In genomic region chr11:68008381-68009337, GRCh38 we compare ENCODE assay signal across 3 cellular contexts.
TF ChIP-seq lines count a peak whose summit lies in the region.

No MANE protein-coding gene starts in this region.

TF ChIP-seq in SK-N-SH, 30 proteins besides CTCF, POLR2A, EP300 and RAD21:
- TF ChIP-seq JUND (IDR thresholded peaks at IDR 0.05) (no peak), USF1 (IDR thresholded peaks at IDR 0.05; ENCODE audit: borderline replicate concordance, low read depth) (peak; percentile 58; the same call in 1 of the 2 replicates), USF2 (IDR thresholded peaks at IDR 0.05; ENCODE audit: borderline replicate concordance, low read depth, low read length) (peak; percentile 55; the same call in 1 of the 2 replicates), POLR2AphosphoS5 (IDR thresholded peaks at IDR 0.05; ENCODE audit: low read depth, low read length) (no peak)

TF ChIP-seq in SK-N-SH treated with all-trans-retinoic acid at 6 μM for 48 hours, 23 proteins besides CTCF, POLR2A, EP300 and RAD21:
- no peak for TF ChIP-seq ZNF565 (CRISPR knock-in tag; conservative IDR thresholded peaks at IDR 0.05; ENCODE audit: low read depth)

TF ChIP-seq in HepG2, 621 proteins besides CTCF, POLR2A, EP300 and RAD21 (continues in another document):
- no peak for TF ChIP-seq PLSCR1 (CRISPR knock-in tag; IDR thresholded peaks at IDR 0.05; ENCODE audit: borderline replicate concordance)
- no peak for TF ChIP-seq ZFP41 (CRISPR knock-in tag; IDR thresholded peaks at IDR 0.05; ENCODE audit: borderline replicate concordance)
- TF ChIP-seq GLI4 (CRISPR knock-in tag; IDR thresholded peaks at IDR 0.05; ENCODE audit: borderline replicate concordance) = no peak
- no peak for TF ChIP-seq HMGA1 (CRISPR knock-in tag; conservative IDR thresholded peaks at IDR 0.05)
- TF ChIP-seq ZNF501 (CRISPR knock-in tag; IDR thresholded peaks at IDR 0.05) = no peak
- TF ChIP-seq ZFP37 (CRISPR knock-in tag; IDR thresholded peaks at IDR 0.05; ENCODE audit: borderline replicate concordance) = no peak
- no peak for TF ChIP-seq KLF16 (CRISPR knock-in tag; IDR thresholded peaks at IDR 0.05)
- TF ChIP-seq BCL3 (CRISPR knock-in tag; IDR thresholded peaks at IDR 0.05) = no peak
- TF ChIP-seq SRY (CRISPR knock-in tag; IDR thresholded peaks at IDR 0.05) = no peak
- TF ChIP-seq ZNF512B (CRISPR knock-in tag; IDR thresholded peaks at IDR 0.05; ENCODE audit: borderline replicate concordance) = no peak
- no peak for TF ChIP-seq ZNF773 (CRISPR knock-in tag; IDR thresholded peaks at IDR 0.05; ENCODE audit: borderline replicate concordance)
- TF ChIP-seq HNRNPL (IDR thresholded peaks at IDR 0.05; ENCODE audit: low read depth, low read length) = peak; percentile 73; the same call in 1 of the 2 replicates
- TF ChIP-seq DNMT3B (CRISPR knock-in tag; conservative IDR thresholded peaks at IDR 0.05) = no peak
- no peak for TF ChIP-seq KLF11 (CRISPR knock-in tag; IDR thresholded peaks at IDR 0.05)
- no peak for TF ChIP-seq BCL6 (CRISPR knock-in tag; IDR thresholded peaks at IDR 0.05)
- TF ChIP-seq HNRNPH1 (optimal IDR thresholded peaks at IDR 0.05; ENCODE audit: low read depth, low read length) = no peak
- TF ChIP-seq PTBP1 (IDR thresholded peaks at IDR 0.05; ENCODE audit: low read depth, low read length, poor library complexity, severe bottlenecking) = no peak
- no peak for TF ChIP-seq IRF2 (CRISPR knock-in tag; IDR thresholded peaks at IDR 0.05)
- TF ChIP-seq FUBP1 (CRISPR knock-in tag; IDR thresholded peaks at IDR 0.05; ENCODE audit: borderline replicate concordance) = no peak
- no peak for TF ChIP-seq SNRNP70 (IDR thresholded peaks at IDR 0.05; ENCODE audit: low read depth, low read length)
- TF ChIP-seq KLF15 (CRISPR knock-in tag; IDR thresholded peaks at IDR 0.05; ENCODE audit: borderline replicate concordance) = no peak
- no peak for TF ChIP-seq TMF1 (CRISPR knock-in tag; IDR thresholded peaks at IDR 0.05; ENCODE audit: low read depth)
- no peak for TF ChIP-seq ATM (IDR thresholded peaks at IDR 0.05; ENCODE audit: borderline replicate concordance)
- no peak for TF ChIP-seq ZNF614 (CRISPR knock-in tag; IDR thresholded peaks at IDR 0.05; ENCODE audit: borderline replicate concordance)
- no peak for TF ChIP-seq ZNF354B (CRISPR knock-in tag; IDR thresholded peaks at IDR 0.05)
- TF ChIP-seq MED13 (CRISPR knock-in tag; IDR thresholded peaks at IDR 0.05) = no peak
- no peak for TF ChIP-seq NONO (IDR thresholded peaks at IDR 0.05)
- TF ChIP-seq NONO (CRISPR knock-in tag; conservative IDR thresholded peaks at IDR 0.05) = 0 out of 2 replicates have a peak, but pooled peaks have one; percentile 21
- no peak for TF ChIP-seq ZNF781 (CRISPR knock-in tag; IDR thresholded peaks at IDR 0.05; ENCODE audit: borderline replicate concordance, not compliant biosample characterization)
- 0 out of 2 replicates have a peak, but pooled peaks have one; percentile 10 for TF ChIP-seq DZIP1 (CRISPR knock-in tag; IDR thresholded peaks at IDR 0.05)
- TF ChIP-seq MAFF (IDR thresholded peaks at IDR 0.05; ENCODE audit: low read depth, low read length) = no peak
- TF ChIP-seq ZNF580 (CRISPR knock-in tag; IDR thresholded peaks at IDR 0.05; ENCODE audit: borderline replicate concordance, low read depth) = no peak
- no peak for TF ChIP-seq RFXAP (CRISPR knock-in tag; IDR thresholded peaks at IDR 0.05; ENCODE audit: borderline replicate concordance)
- TF ChIP-seq ZSCAN22 (CRISPR knock-in tag; IDR thresholded peaks at IDR 0.05) = no peak
- no peak for TF ChIP-seq ZNF572 (CRISPR knock-in tag; IDR thresholded peaks at IDR 0.05)
- no peak for TF ChIP-seq SUZ12 (IDR thresholded peaks at IDR 0.05; ENCODE audit: low read depth, low read length)
- TF ChIP-seq GTF2F1 (IDR thresholded peaks at IDR 0.05; ENCODE audit: low read length) = no peak
- TF ChIP-seq ZNF574 (CRISPR knock-in tag; IDR thresholded peaks at IDR 0.05) = no peak
- no peak for TF ChIP-seq TBX3 (IDR thresholded peaks at IDR 0.05; ENCODE audit: borderline replicate concordance)
- TF ChIP-seq NFE2L1 (CRISPR knock-in tag; IDR thresholded peaks at IDR 0.05; ENCODE audit: borderline replicate concordance) = no peak
- TF ChIP-seq ARNTL (CRISPR knock-in tag; IDR thresholded peaks at IDR 0.05) = peak; percentile 90
- no peak for TF ChIP-seq POLR2AphosphoS5 (IDR thresholded peaks at IDR 0.05; ENCODE audit: low read depth, low read length)
- no peak for TF ChIP-seq ZSCAN21 (CRISPR knock-in tag; IDR thresholded peaks at IDR 0.05; ENCODE audit: borderline replicate concordance)
- no peak for TF ChIP-seq ZNF30 (CRISPR knock-in tag; IDR thresholded peaks at IDR 0.05)
- TF ChIP-seq ASH2L (IDR thresholded peaks at IDR 0.05; ENCODE audit: insufficient read length, low read depth, low read length) = no peak
- no peak for TF ChIP-seq YY1 (IDR thresholded peaks at IDR 0.05; ENCODE audit: insufficient read depth, insufficient replicate concordance, low read depth, low read length)
- no peak for TF ChIP-seq TEF (CRISPR knock-in tag; IDR thresholded peaks at IDR 0.05)
- TF ChIP-seq PCBP1 (IDR thresholded peaks at IDR 0.05; ENCODE audit: borderline replicate concordance, low read depth, low read length) = no peak
- 0 out of 2 replicates have a peak, but pooled peaks have one; percentile 19 for TF ChIP-seq PATZ1 (CRISPR knock-in tag; IDR thresholded peaks at IDR 0.05)
- no peak for TF ChIP-seq SAP130 (CRISPR knock-in tag; IDR thresholded peaks at IDR 0.05; ENCODE audit: low read depth)
- no peak for TF ChIP-seq ZNF577 (CRISPR knock-in tag; IDR thresholded peaks at IDR 0.05; ENCODE audit: borderline replicate concordance, low read depth)
- TF ChIP-seq HDAC1 (CRISPR knock-in tag; IDR thresholded peaks at IDR 0.05) = no peak
- no peak for TF ChIP-seq FIP1L1 (IDR thresholded peaks at IDR 0.05; ENCODE audit: borderline replicate concordance, insufficient read depth, low read depth, low read length)
- no peak for TF ChIP-seq ZNF34 (CRISPR knock-in tag; IDR thresholded peaks at IDR 0.05; ENCODE audit: borderline replicate concordance)
- no peak for TF ChIP-seq ZNF101 (CRISPR knock-in tag; IDR thresholded peaks at IDR 0.05; ENCODE audit: borderline replicate concordance, low read depth)
